11 cellular contexts compared by ENCODE assay signal in the genomic region with DNA sequence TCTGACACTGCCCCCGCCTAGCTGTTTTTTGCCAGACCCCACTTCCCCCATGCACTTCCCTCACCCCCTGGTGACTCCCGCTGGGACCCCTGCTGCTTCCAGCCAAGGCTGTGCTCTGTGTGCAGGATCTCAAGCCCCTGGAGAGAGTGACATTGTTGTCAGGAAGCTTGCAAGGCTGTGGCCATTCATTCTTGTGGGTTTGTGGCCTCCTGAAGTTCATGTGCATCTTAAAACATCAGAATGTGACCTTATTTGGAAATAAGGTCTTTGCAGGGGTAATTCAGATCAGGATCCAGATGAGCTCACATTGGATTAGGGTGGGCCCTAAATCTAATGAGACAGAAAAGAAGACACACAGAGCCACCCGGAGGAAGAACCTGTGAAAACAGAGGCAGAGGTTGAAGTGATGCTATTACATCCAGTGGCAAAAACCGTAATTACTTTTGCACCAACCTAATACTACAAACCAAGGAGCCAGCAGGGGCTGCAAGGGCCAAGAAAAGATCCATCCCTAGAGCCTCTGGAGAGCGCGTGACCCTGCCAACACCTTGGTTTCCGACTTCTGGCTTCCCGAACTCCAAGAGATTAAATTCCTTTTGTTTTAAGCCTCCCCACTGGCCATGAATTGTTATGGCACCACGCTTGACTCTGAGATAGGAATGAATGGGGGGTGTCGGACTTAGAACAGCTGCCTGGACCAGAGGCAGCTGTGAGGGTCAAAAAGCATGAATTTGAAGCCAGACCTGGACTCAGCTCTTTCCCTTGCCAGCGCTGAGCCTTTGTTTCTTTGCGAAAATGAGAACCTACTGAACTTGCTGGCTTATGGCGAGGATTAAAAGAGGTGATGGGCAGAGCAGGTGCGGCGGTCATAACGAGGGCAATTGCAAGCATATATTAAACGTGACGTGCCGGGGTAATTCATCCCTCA.
A peak's percentile ranks its signal among the peaks of the same experiment; 100 is the strongest.
DNase-seq lines count a peak whose midpoint lies in the region; ATAC-seq and TF ChIP-seq lines count a peak whose summit lies in the region.
"Had no signal": no experiment of that assay in that cellular context is flagged by ENCODE, and none has a peak within 500 bp of the region (broad histone marks: within the 10 kb centered on the region; RNA-seq: fewer than 3 reads in every experiment).

No MANE protein-coding gene starts in this region.

- H3K4me3 Mint-ChIP-seq in activated CD8-positive, alpha-beta T cell treated with anti-CD3 and anti-CD28 coated beads for 36 hours = no peak overlapping the region

- CTCF ChIA-PET in HEK293 (lab: Yijun Ruan, JAX) = interaction anchor here (0.9 to 1.1 kb wide), 2 partner anchors 28 to 70 kb away, joined by 3 to 4 read pairs; no protein-coding TSS in a partner anchor
- CTCF ChIA-PET in activated CD8-positive, alpha-beta T cell treated with anti-CD3 and anti-CD28 coated beads for 36 hours (lab: Charles Lee) = interaction anchor here (1.0 kb wide), 1 partner anchor 82 kb away, joined by 3 read pairs; no protein-coding TSS in a partner anchor

- peak overlapping the region; percentile 60 for H3K27ac Mint-ChIP-seq in activated CD8-positive, alpha-beta T cell treated with anti-CD3 and anti-CD28 coated beads for 36 hours

- peak overlapping the region in 8 of 11 experiments; percentile 16 to 62 (median 40); a peak in 10 of 22 replicates for H3K9ac ChIP-seq in BLaER1 treated with 17β-estradiol and CSF1 and Interleukin-3, amounts not matched to agents 10 nM and 100 nM
- H3K9ac ChIP-seq: KMS-11 had no signal

- H3K36me3 Mint-ChIP-seq in activated CD8-positive, alpha-beta T cell treated with anti-CD3 and anti-CD28 coated beads for 36 hours (ENCODE audit: low read depth) = no peaks in the 10 kb centered on the region

- no peaks in the 10 kb centered on the region for H4K20me1 ChIP-seq in BLaER1 treated with 17β-estradiol and CSF1 and Interleukin-3, amounts not matched to agents 10 nM and 100 nM

- H3K4me3 ChIP-seq in BLaER1 treated with 17β-estradiol and CSF1 and Interleukin-3, amounts not matched to agents 10 nM and 100 nM = no peak overlapping the region
- H3K4me3 ChIP-seq in HEK293 (ENCODE audit: low read depth, low read length) = no peak overlapping the region
- H3K4me3 ChIP-seq in iPS DF 6.9 (ENCODE audit: low read length) = no peak overlapping the region

- no CpG with 5 or more reads among the region's 19 CpGs for WGBS in iPS DF 6.9 (ENCODE audit: insufficient coverage, insufficient read length)

- H3K9me3 Mint-ChIP-seq in activated CD8-positive, alpha-beta T cell treated with anti-CD3 and anti-CD28 coated beads for 36 hours = no peaks in the 10 kb centered on the region

- DNase-seq in activated CD8-positive, alpha-beta T cell treated with anti-CD3 and anti-CD28 coated beads for 36 hours = peak; percentile 42
- DNase-seq in iPS DF 6.9 (ENCODE audit: low read depth, low spot score) (peak; percentile 16), NCI-H69 (lab: John Stamatoyannopoulos, UW) (no peak), NAMALWA (ENCODE audit: low spot score) (no peak)
- DNase-seq in stimulated activated CD4-positive, alpha-beta T cell treated with anti-CD3 and anti-CD28 coated beads, Interleukin-4, amount 100 ng/mL, for 1 hour = no peak
- DNase-seq: cerebellar nuclear complex, kidney glomerular epithelial cell had no signal

- H3K9me3 ChIP-seq in BLaER1 treated with 17β-estradiol and CSF1 and Interleukin-3, amounts not matched to agents 10 nM and 100 nM (replicated peaks in 1 of 11) = no peaks in the 10 kb centered on the region
- no peaks in the 10 kb centered on the region for H3K9me3 ChIP-seq in HEK293 (ENCODE audit: control insufficient read depth, insufficient read depth, low read depth, low read length)
- no peaks in the 10 kb centered on the region for H3K9me3 ChIP-seq in iPS DF 6.9 (ENCODE audit: control insufficient read depth, insufficient read depth, low read length)

- H3K27me3 Mint-ChIP-seq in activated CD8-positive, alpha-beta T cell treated with anti-CD3 and anti-CD28 coated beads for 36 hours = peaks cover 3% of the 10 kb centered on the region

- peaks cover 57 to 85% (median 67%) of the 10 kb centered on the region in 10 experiments for H3K4me1 ChIP-seq in BLaER1 treated with 17β-estradiol and CSF1 and Interleukin-3, amounts not matched to agents 10 nM and 100 nM
- H3K4me1 ChIP-seq in HEK293 (ENCODE audit: control insufficient read depth, insufficient read depth, low read length) (no peaks in the 10 kb centered on the region), iPS DF 6.9 (ENCODE audit: control insufficient read depth, insufficient read depth, low read length) (peaks cover 8% of the 10 kb centered on the region)

- H3K27me3 ChIP-seq in BLaER1 treated with 17β-estradiol and CSF1 and Interleukin-3, amounts not matched to agents 10 nM and 100 nM = no peaks in the 10 kb centered on the region
- no peaks in the 10 kb centered on the region for H3K27me3 ChIP-seq in iPS DF 6.9 (ENCODE audit: control insufficient read depth, insufficient read depth, low read length)

- H3K4me2 ChIP-seq in BLaER1 treated with 17β-estradiol and CSF1 and Interleukin-3, amounts not matched to agents 10 nM and 100 nM = peak overlapping the region; percentile 60 to 89 (median 82)
- H3K4me2 ChIP-seq: KMS-11 had no signal

- no peaks in the 10 kb centered on the region for H3K36me3 ChIP-seq in BLaER1 treated with 17β-estradiol and CSF1 and Interleukin-3, amounts not matched to agents 10 nM and 100 nM
- H3K36me3 ChIP-seq in HEK293 (ENCODE audit: control insufficient read depth in 2 of 2, insufficient read depth in 1 of 2, low read length in 2 of 2) = no peaks in the 10 kb centered on the region
- H3K36me3 ChIP-seq in iPS DF 6.9 (ENCODE audit: control insufficient read depth, insufficient read depth, low read length) = no peaks in the 10 kb centered on the region

- H3K4me1 Mint-ChIP-seq in activated CD8-positive, alpha-beta T cell treated with anti-CD3 and anti-CD28 coated beads for 36 hours (ENCODE audit: low read depth) = peaks cover 12% of the 10 kb centered on the region

- POLR2A ChIA-PET in HEK293 (lab: Yijun Ruan, JAX) = interaction anchor here (0.6 to 1.0 kb wide), 2 partner anchors 82 to 524 kb away, joined by 3 to 4 read pairs; no protein-coding TSS in a partner anchor
- POLR2A ChIA-PET in activated CD8-positive, alpha-beta T cell treated with anti-CD3 and anti-CD28 coated beads for 36 hours (lab: Charles Lee) = interaction anchor here (0.6 kb wide), 1 partner anchor 61 kb away, joined by 3 read pairs; no protein-coding TSS in a partner anchor

- peak; percentile 75 for ATAC-seq in activated CD8-positive, alpha-beta T cell treated with anti-CD3 and anti-CD28 coated beads for 36 hours
- no peak for ATAC-seq in GM21515 (IDR thresholded peaks at IDR 0.05; ENCODE audit: unreplicated experiment)

- intact Hi-C loops in activated CD8-positive, alpha-beta T cell treated with anti-CD3 and anti-CD28 coated beads for 36 hours (cut with micrococcal nuclease) = no loop called here

- peak; percentile 15; the same call in 1 of the 2 replicates for TF ChIP-seq CTCF in HEK293 (tag by site-specific recombination; IDR thresholded peaks at IDR 0.05)
- no peak for TF ChIP-seq CTCF in activated CD8-positive, alpha-beta T cell treated with anti-CD3 and anti-CD28 coated beads for 36 hours (IDR thresholded peaks at IDR 0.05)

- H3K27ac ChIP-seq in BLaER1 treated with 17β-estradiol and CSF1 and Interleukin-3, amounts not matched to agents 10 nM and 100 nM = peak overlapping the region in 8 of 11 experiments; percentile 31 to 81 (median 70); a peak in 17 of 22 replicates
- H3K27ac ChIP-seq in HEK293 (ENCODE audit: extremely low read depth, low read depth, low read length) = no peak overlapping the region
- H3K27ac ChIP-seq in iPS DF 6.9 (ENCODE audit: low read length) = no peak overlapping the region
- H3K27ac ChIP-seq: KMS-11 had no signal

TF ChIP-seq in HEK293, 187 proteins besides CTCF, POLR2A, EP300 and RAD21:
- TF ChIP-seq ZBTB6 (tag by site-specific recombination; IDR thresholded peaks at IDR 0.05) = no peak
- peak; percentile 38; the same call in 1 of the 2 replicates for TF ChIP-seq GLIS1 (tag by site-specific recombination; IDR thresholded peaks at IDR 0.05)
- TF ChIP-seq ZFP3 (tag by site-specific recombination; IDR thresholded peaks at IDR 0.05; ENCODE audit: low read depth) = no peak
- peak; percentile 63 for TF ChIP-seq ZIC2 (tag by site-specific recombination; IDR thresholded peaks at IDR 0.05)
- TF ChIP-seq ZNF654 (tag by site-specific recombination; IDR thresholded peaks at IDR 0.05; ENCODE audit: low read depth) = 0 out of 2 replicates have a peak, but pooled peaks have one; percentile 8

Comparison
In these comparisons a context has a peak if more than half of its experiments do, and no peak if none do; other contexts are left out.
1. H3K27ac ChIP-seq: peak in BLaER1 treated with 17β-estradiol and CSF1 and Interleukin-3, amounts not matched to agents 10 nM and 100 nM (8 of 11); none in HEK293 (single experiment) and iPS DF 6.9 (single experiment).
2. DNase-seq: peak in activated CD8-positive, alpha-beta T cell treated with anti-CD3 and anti-CD28 coated beads for 36 hours (single experiment) and iPS DF 6.9 (single experiment); none in NCI-H69 (single experiment), NAMALWA (single experiment) and stimulated activated CD4-positive, alpha-beta T cell treated with anti-CD3 and anti-CD28 coated beads, Interleukin-4, amount 100 ng/mL, for 1 hour (single experiment).